Comparison of ENCODE assay signal across 8 cellular contexts in the genomic region with DNA sequence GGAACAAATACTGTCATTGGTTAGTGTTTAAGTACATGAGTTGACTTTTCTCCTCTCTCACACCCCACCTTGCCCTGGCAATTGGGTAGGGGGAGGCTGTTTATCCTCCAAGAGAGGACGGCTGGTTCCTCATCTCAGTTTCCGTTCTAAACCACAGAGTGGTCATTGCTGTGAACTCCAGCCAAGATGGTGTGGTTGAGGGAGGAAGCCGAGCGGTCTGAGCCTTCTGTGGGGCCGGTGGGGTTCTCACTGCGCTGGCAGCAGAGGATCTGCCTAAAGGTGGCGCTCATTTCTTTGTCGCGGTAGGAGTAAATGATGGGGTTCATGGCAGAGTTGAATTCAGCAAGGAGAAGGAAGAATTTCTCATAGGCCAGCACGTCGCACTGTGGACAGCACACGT.
DNase-seq lines count a peak whose midpoint lies in the region; ATAC-seq and TF ChIP-seq lines count a peak whose summit lies in the region.

No MANE protein-coding gene starts in this region.

- H3K4me1 ChIP-seq in adrenal gland (replicated peaks in 1 of 2) (peaks cover 0 to 3% of the 10 kb centered on the region in 2 donors), neuronal stem cell (ENCODE audit: control insufficient read depth in 2 of 2, insufficient read depth in 1 of 2, low read depth in 1 of 2, low read length in 2 of 2) (peaks cover 0 to 24% of the 10 kb centered on the region in 2 donors), smooth muscle cell (ENCODE audit: low read depth) (peaks cover 6% of the 10 kb centered on the region)

- H3K18ac ChIP-seq in neuronal stem cell (ENCODE audit: low read length), result peak overlapping the region; percentile 19

- no peak overlapping the region for H2AK5ac ChIP-seq in neuronal stem cell (ENCODE audit: low read depth, low read length)

- H4K20me1 ChIP-seq in smooth muscle cell (ENCODE audit: low read depth), result no peaks in the 10 kb centered on the region

- no peak overlapping the region for H4K91ac ChIP-seq in neuronal stem cell (ENCODE audit: low read depth, low read length, poor library complexity)

- H3K23ac ChIP-seq in neuronal stem cell (ENCODE audit: low read depth, low read length, poor library complexity), result no peak overlapping the region

- peak in 3 of 6 experiments; percentile 4 to 20 (median 15) for TF ChIP-seq CTCF in adrenal gland (IDR thresholded peaks at IDR 0.05)
- no peak for TF ChIP-seq CTCF in smooth muscle cell (IDR thresholded peaks at IDR 0.05; ENCODE audit: borderline replicate concordance, insufficient read depth, poor library complexity, severe bottlenecking)

- H2BK5ac ChIP-seq in neuronal stem cell (ENCODE audit: low read length), result no peak overlapping the region

- intact Hi-C loops in adrenal gland (cut with DNase I), result no loop called here

- no peak overlapping the region for H2BK12ac ChIP-seq in neuronal stem cell (ENCODE audit: low read length)

- TF ChIP-seq POLR2A in adrenal gland (IDR thresholded peaks at IDR 0.05), result no peak

- H3F3A ChIP-seq in smooth muscle cell (ENCODE audit: low read depth), result no peaks in the 10 kb centered on the region

- DNase-seq in adrenal gland, result peak; percentile 34 to 60 (median 51)
- no peak for DNase-seq in neuronal stem cell (ENCODE audit: low spot score)
- DNase-seq in smooth muscle cell (lab: John Stamatoyannopoulos, UW; ENCODE audit: unreplicated experiment), result no peak
- DNase-seq in NCI-H69 (lab: John Stamatoyannopoulos, UW), result no peak
- DNase-seq in NCI-H1105 treated with DMSO at 0.1 percent for 48 hours (lab: John Stamatoyannopoulos, UW), result no peak

- no peak overlapping the region for H3K4ac ChIP-seq in neuronal stem cell (ENCODE audit: low read length)

- no peak overlapping the region for H4K8ac ChIP-seq in neuronal stem cell (ENCODE audit: low read depth, low read length)

- H3K4me2 ChIP-seq in neuronal stem cell (ENCODE audit: insufficient read depth, low read length, poor library complexity, severe bottlenecking) (no peak overlapping the region), smooth muscle cell (no peak overlapping the region)

- H2BK15ac ChIP-seq in neuronal stem cell (ENCODE audit: low read length), result no peak overlapping the region

- H3K9me3 ChIP-seq in adrenal gland (replicated peaks in 1 of 3) (no peaks in the 10 kb centered on the region), neuronal stem cell (replicated peaks in 1 of 2; ENCODE audit: control insufficient read depth in 2 of 2, insufficient read depth in 1 of 2, low read depth in 1 of 2, low read length in 2 of 2) (peaks cover 2 to 18% of the 10 kb centered on the region in 2 donors), smooth muscle cell (replicated peaks; ENCODE audit: low read depth) (no peaks in the 10 kb centered on the region)

- 64 to 71% (median 66%) methylated on average over 12 of the region's 12 CpGs for WGBS in adrenal gland, 4 donors
- WGBS in neuronal stem cell (ENCODE audit: extremely low coverage in 2 of 2, insufficient read length in 2 of 2, insufficient replicate concordance in 1 of 2), 2 donors, result no CpG with 5 or more reads among the region's 12 CpGs
- 63% methylated on average over 12 of the region's 12 CpGs for WGBS in smooth muscle cell (ENCODE audit: low lambda C conversion rate)

- no peak overlapping the region for H3K4me3 ChIP-seq in adrenal gland
- H3K4me3 ChIP-seq in neuronal stem cell (ENCODE audit: low read length in 2 of 2), result no peak overlapping the region
- H3K4me3 ChIP-seq in smooth muscle cell, result no peak overlapping the region

- H2AFZ ChIP-seq in neuronal stem cell (ENCODE audit: low read length) (no peak overlapping the region), smooth muscle cell (ENCODE audit: low read depth) (no peak overlapping the region)

- H3K27ac ChIP-seq in adrenal gland (no peak overlapping the region), neuronal stem cell (replicated peaks; ENCODE audit: low read length) (no peak overlapping the region), smooth muscle cell (ENCODE audit: low read depth) (no peak overlapping the region)

- H3K36me3 ChIP-seq in adrenal gland (replicated peaks in 1 of 2) (no peaks in the 10 kb centered on the region), neuronal stem cell (replicated peaks in 1 of 2; ENCODE audit: control insufficient read depth in 2 of 2, insufficient read depth in 2 of 2, low read length in 2 of 2) (peaks cover 0 to 33% of the 10 kb centered on the region in 2 donors), smooth muscle cell (ENCODE audit: low read depth) (no peaks in the 10 kb centered on the region)

- H3K9ac ChIP-seq in neuronal stem cell (ENCODE audit: low read depth, low read length, poor library complexity), result no peak overlapping the region
- H3K9ac ChIP-seq in smooth muscle cell (ENCODE audit: low read depth), result no peak overlapping the region

- no peak overlapping the region for H2BK120ac ChIP-seq in neuronal stem cell (ENCODE audit: low read depth, low read length)

- peak; percentile 73 for ATAC-seq in GM18868 (IDR thresholded peaks at IDR 0.05; ENCODE audit: unreplicated experiment)
- ATAC-seq in HG03066 (IDR thresholded peaks at IDR 0.05; ENCODE audit: low read depth, unreplicated experiment), result peak; percentile 82
- ATAC-seq in HG03520 (IDR thresholded peaks at IDR 0.05; ENCODE audit: unreplicated experiment), result no peak

- H3K27me3 ChIP-seq in adrenal gland (no peaks in the 10 kb centered on the region), neuronal stem cell (ENCODE audit: control insufficient read depth in 3 of 3, insufficient read depth in 3 of 3, low read depth in 1 of 3, low read length in 3 of 3) (no peaks in the 10 kb centered on the region), smooth muscle cell (ENCODE audit: low read depth) (no peaks in the 10 kb centered on the region)

- no peaks in the 10 kb centered on the region for H3K79me1 ChIP-seq in neuronal stem cell (ENCODE audit: low read depth, low read length)

- H3K79me2 ChIP-seq in smooth muscle cell (ENCODE audit: low read depth), result no peaks in the 10 kb centered on the region

- no peak overlapping the region for H3K14ac ChIP-seq in neuronal stem cell (ENCODE audit: low read length)

Comparison
In these comparisons a context has a peak if more than half of its experiments do, and no peak if none do; other contexts are left out.
1. DNase-seq: peak in adrenal gland (7 of 7); none in neuronal stem cell (single experiment), smooth muscle cell (single experiment), NCI-H69 (single experiment) and NCI-H1105 treated with DMSO at 0.1 percent for 48 hours (single experiment).